8 cellular contexts compared by ENCODE assay signal in the genomic region with DNA sequence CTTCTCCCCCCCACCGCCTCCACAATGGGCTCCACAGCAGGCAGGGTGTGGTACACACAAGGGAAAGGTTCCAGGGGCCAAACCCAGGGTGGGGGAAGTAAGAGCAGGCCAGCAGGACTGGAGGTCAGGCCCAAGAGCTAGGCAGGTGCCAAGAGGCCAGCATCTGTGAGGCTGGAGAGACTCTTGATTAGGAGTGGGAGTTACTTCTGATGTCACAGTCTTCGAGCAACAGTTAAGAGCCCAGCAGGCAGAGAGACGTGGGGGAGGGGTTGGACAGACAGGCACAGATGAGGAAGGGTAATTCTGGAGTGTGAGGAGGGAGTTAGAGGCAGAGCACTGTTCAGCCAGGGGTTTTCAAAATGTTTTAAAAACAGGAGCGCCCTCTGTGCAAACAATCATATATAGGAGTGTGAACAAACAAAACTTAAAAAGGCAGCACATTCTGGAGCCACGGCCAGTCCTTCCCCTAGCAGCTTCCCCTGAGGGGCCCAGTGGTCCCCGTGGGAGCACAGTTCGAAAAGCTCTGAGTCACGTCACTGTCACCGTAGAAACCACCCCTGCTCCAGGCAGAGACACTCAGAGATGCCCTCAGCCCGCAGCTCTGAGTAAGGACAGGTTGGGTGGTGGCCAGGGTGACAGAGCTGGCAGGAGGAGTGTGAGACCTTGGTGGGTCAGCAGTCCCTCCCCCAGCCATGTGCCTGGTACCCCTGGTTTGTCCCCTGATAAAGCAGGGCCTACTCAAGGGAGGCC. TPM values are rescaled to one million over a fixed set of nuclear protein-coding genes. Genes with fewer than 3 reads are reported as not detected.
DNase-seq lines count a peak whose midpoint lies in the region; ATAC-seq, FAIRE-seq and TF ChIP-seq lines count a peak whose summit lies in the region.

No MANE protein-coding gene starts in this region.

- no peak overlapping the region for H2BK20ac ChIP-seq in H1 (ENCODE audit: low read length)

- H3K4me3 ChIP-seq in H1 (ENCODE audit: extremely low read depth in 1 of 4, insufficient read depth in 2 of 4, low read depth in 3 of 4, low read length in 4 of 4): no peak overlapping the region

- H2AFZ ChIP-seq in H1 (ENCODE audit: low read length): no peak overlapping the region

- H3K4me1 ChIP-seq in H1 (replicated peaks in 1 of 4; ENCODE audit: control insufficient read depth in 3 of 4, insufficient read depth in 4 of 4, low read length in 3 of 4): peaks cover 0 to 21% (median 13%) of the 10 kb centered on the region in 4 experiments; a peak in 6 of 7 replicates

- H4K91ac ChIP-seq in H1 (replicated peaks; ENCODE audit: insufficient read length, low read length): no peak overlapping the region

- no peak for TF ChIP-seq POLR2A in H1 (IDR thresholded peaks at IDR 0.05; ENCODE audit: control extremely low read depth in 1 of 2, low read depth in 2 of 2, low read length in 2 of 2)

- no peaks in the 10 kb centered on the region for H3K79me2 ChIP-seq in H1 (ENCODE audit: control insufficient read depth in 1 of 2, insufficient read depth in 2 of 2, low read length in 2 of 2)

- no peaks in the 10 kb centered on the region; a peak in 1 of 8 replicates for H3K36me3 ChIP-seq in H1 (ENCODE audit: control insufficient read depth in 2 of 4, insufficient read depth in 4 of 4, low read length in 3 of 4)

- H4K5ac ChIP-seq in H1 (ENCODE audit: insufficient read length, low read depth, low read length): no peak overlapping the region

- peak overlapping the region; percentile 16 for H2BK5ac ChIP-seq in H1 (ENCODE audit: low read depth, low read length)

- no peaks in the 10 kb centered on the region for H3K27me3 Mint-ChIP-seq in naive B cell

- H3K27ac Mint-ChIP-seq in naive B cell: peak overlapping the region in 5 of 6 donors; percentile 86 to 97 (median 91)

- peak; percentile 51 for ATAC-seq in HG03457 (IDR thresholded peaks at IDR 0.05; ENCODE audit: unreplicated experiment)
- ATAC-seq in naive B cell (ENCODE audit: low read depth in 2 of 2): peak; percentile 66 to 82
- no peak for ATAC-seq in HG02623 (IDR thresholded peaks at IDR 0.05; ENCODE audit: unreplicated experiment)
- ATAC-seq in GM19455 (IDR thresholded peaks at IDR 0.05; ENCODE audit: unreplicated experiment): no peak

- no peak for TF ChIP-seq EP300 in H1 (IDR thresholded peaks at IDR 0.05; ENCODE audit: borderline replicate concordance in 1 of 2, low read depth in 2 of 2, low read length in 2 of 2)

- no peaks in the 10 kb centered on the region for H3K36me3 Mint-ChIP-seq in naive B cell

- H2BK15ac ChIP-seq in H1 (ENCODE audit: low read length): peak overlapping the region; percentile 19; the same call in 1 of the 2 replicates

- no peak overlapping the region for H3K23ac ChIP-seq in H1 (ENCODE audit: insufficient read length)

- no peak overlapping the region for H3K18ac ChIP-seq in H1 (ENCODE audit: extremely low read depth, low read length)

- H3K79me1 ChIP-seq in H1 (ENCODE audit: low read depth, low read length): no peaks in the 10 kb centered on the region

- H3K27ac ChIP-seq in H1 (ENCODE audit: low read depth, low read length): peak overlapping the region; percentile 14; the same call in 1 of the 2 replicates

- H3K27me3 ChIP-seq in H1 (replicated peaks in 1 of 4; ENCODE audit: control insufficient read depth in 3 of 4, extremely low read depth in 1 of 4, insufficient read depth in 3 of 4, low read length in 3 of 4): no peaks in the 10 kb centered on the region

- H3K23me2 ChIP-seq in H1 (ENCODE audit: low read depth, low read length): no peaks in the 10 kb centered on the region

- no peak overlapping the region for H3K56ac ChIP-seq in H1 (replicated peaks; ENCODE audit: insufficient read length, low read depth, low read length)

- H4K20me1 ChIP-seq in H1 (replicated peaks in 1 of 2; ENCODE audit: control insufficient read depth in 1 of 2, insufficient read depth in 2 of 2, low read length in 2 of 2): no peaks in the 10 kb centered on the region

- no peak overlapping the region for H3K4ac ChIP-seq in H1 (replicated peaks; ENCODE audit: insufficient read length, low read depth, low read length)

- CTCF ChIA-PET in GM10248 (lab: Yijun Ruan, JAX): interaction anchor here (0.8 to 15.4 kb wide), 12 partner anchors 8 to 199 kb away, joined by 3 to 356 read pairs (median 11); no protein-coding TSS in a partner anchor
- CTCF ChIA-PET in H1 (lab: Charles Lee; ENCODE audit: partially characterized antibody): interaction anchor here (0.7 to 19.3 kb wide), 18 partner anchors 13 to 270 kb away, joined by 3 to 790 read pairs (median 19); no protein-coding TSS in a partner anchor

- no peaks in the 10 kb centered on the region for H3K9me3 Mint-ChIP-seq in naive B cell

- H2AK5ac ChIP-seq in H1 (ENCODE audit: low read depth, low read length): no peak overlapping the region

- H3K9me3 ChIP-seq in H1 (ENCODE audit: insufficient read depth in 2 of 2, low read depth in 1 of 2, low read length in 1 of 2): no peaks in the 10 kb centered on the region

- H3K4me3 Mint-ChIP-seq in naive B cell: peak overlapping the region in 3 of 8 donors; percentile 1 to 47 (median 42)

- H3K4me1 Mint-ChIP-seq in naive B cell: peaks cover 14 to 18% (median 16%) of the 10 kb centered on the region in 3 donors

- no peak overlapping the region for H3K14ac ChIP-seq in H1 (ENCODE audit: insufficient read length)

- H4K8ac ChIP-seq in H1 (ENCODE audit: extremely low read depth, insufficient read depth, low read length): no peak overlapping the region

- H3K9ac ChIP-seq in H1 (replicated peaks in 1 of 4; ENCODE audit: extremely low read depth in 1 of 4, low read depth in 3 of 4, low read length in 3 of 4): no peak overlapping the region

- no peak overlapping the region for H2BK120ac ChIP-seq in H1 (replicated peaks; ENCODE audit: low read depth, low read length)

- 73% methylated on average over 10 of the region's 10 CpGs; no CpG with 5 or more reads in 1 of the 2 experiments for WGBS in H1 (ENCODE audit: extremely low coverage in 1 of 2, insufficient coverage in 1 of 2, insufficient read length in 1 of 2, insufficient replicate concordance in 2 of 2, low coverage in 1 of 2, low lambda C conversion rate in 2 of 2, missing lambda C conversion rate in 1 of 2), 2 experiments

- POLR2A ChIA-PET in GM10248 (lab: Yijun Ruan, JAX) (no interaction called here), H1 (lab: Charles Lee; ENCODE audit: partially characterized antibody) (interaction anchor here (1.0 to 5.0 kb wide), 12 partner anchors 29 to 189 kb away, joined by 3 to 33 read pairs (median 6); partner anchors contain the start of genes SLC9A1, TENT5B and TRNP1)

- FAIRE-seq in H1 (lab: Jason Lieb, UNC): no peak

- 0 out of 2 replicates have a peak overlapping the region, but pooled peaks have one; percentile 4 for H2BK12ac ChIP-seq in H1 (ENCODE audit: low read depth, low read length)

- no peak for TF ChIP-seq RAD21 in H1 (IDR thresholded peaks at IDR 0.05 in 1 of 2, conservative IDR thresholded peaks at IDR 0.05 in 1 of 2; ENCODE audit: low read depth in 2 of 2, low read length in 2 of 2)

- no peak for TF ChIP-seq CTCF in GM10248 (IDR thresholded peaks at IDR 0.05; ENCODE audit: control extremely low read depth, extremely low read depth, low read depth, missing control alignments)
- TF ChIP-seq CTCF in H1 (IDR thresholded peaks at IDR 0.05; ENCODE audit: control extremely low read depth in 1 of 3, insufficient read depth in 1 of 3, low read depth in 1 of 3, low read length in 3 of 3): no peak

- peak; percentile 75 for DNase-seq in GM10248 (ENCODE audit: extremely low spot score)
- DNase-seq in RPMI7951 (ENCODE audit: low read depth): peak; percentile 93
- no peak for DNase-seq in H1 (ENCODE audit: low read depth in 1 of 2, low spot score in 2 of 2)
- DNase-seq in naive B cell: peak; percentile 37
- no peak for DNase-seq in mesenteric fat pad (ENCODE audit: low spot score)

- H3K4me2 ChIP-seq in H1 (ENCODE audit: insufficient read depth in 1 of 2, low read depth in 2 of 2, low read length in 2 of 2): peak overlapping the region in 1 of 2 experiments; percentile 25; a peak in 2 of 4 replicates

TF ChIP-seq in H1, 55 proteins besides CTCF, POLR2A, EP300 and RAD21:
- TF ChIP-seq TBP (IDR thresholded peaks at IDR 0.05; ENCODE audit: low read depth, low read length) (peak; percentile 32; the same call in 1 of the 2 replicates), YY1 (IDR thresholded peaks at IDR 0.05; ENCODE audit: low read depth, low read length) (no peak)

RNA-seq across cellular contexts. Expression of gene SLC9A1, which starts 55.6 kb away (rescaled TPM):
- total RNA-seq in RPMI7951 (2014; rRNA removed; shearing (Covaris generic)): 11.1 and 11.4 TPM in 2 replicates
- 25.1 and 25.5 TPM in 2 replicates for total RNA-seq in H1 (2021; fragmentation: NEBNext Ultra II Directional; extraction: Animal tissue kit (Norgen Biotek cat#: 25700))
- polyA plus RNA-seq in H1 (2011; rRNA removed): 11.3 and 17.3 TPM in 2 replicates
- 6.0 TPM for polyA plus RNA-seq in H1 (2011; cell fraction: cytosol; rRNA removed)
- polyA plus RNA-seq in H1 (2011; cell fraction: nucleus; rRNA removed): 16.9 TPM
- 17.6 to 24.0 TPM (median 21.1 TPM) in 4 replicates for polyA plus RNA-seq in H1 (2012, experiment 1 of 2)
- 16.8 TPM for polyA plus RNA-seq in H1 (2012, experiment 2 of 2)
- 37.1 TPM for polyA plus RNA-seq in H1 (2013, experiment 1 of 2)
- polyA plus RNA-seq in H1 (2013, experiment 2 of 2): 31.2 TPM
- 7.7 and 11.4 TPM in 2 replicates for polyA minus RNA-seq in H1 (2011; rRNA and poly(A)+ RNA removed)
- polyA minus RNA-seq in H1 (2011; cell fraction: cytosol; rRNA and poly(A)+ RNA removed): 11.7 TPM
- 11.3 TPM for polyA minus RNA-seq in H1 (2011; cell fraction: nucleus; rRNA and poly(A)+ RNA removed)
- 1 to 10 TPM; 3.1 to 9.3 (median 4.0) TPM for polyA plus RNA-seq in naive B cell (ENCODE audit: low read depth in 6 of 6)
- 24.4 TPM for total RNA-seq in mesenteric fat pad

Comparison
In these comparisons a context has a peak if more than half of its experiments do, and no peak if none do; other contexts are left out.
1. DNase-seq: peak in GM10248 (single experiment), RPMI7951 (single experiment) and naive B cell (single experiment); none in H1 (0 of 2) and mesenteric fat pad (single experiment).
2. ATAC-seq: peak in HG03457 (single experiment) and naive B cell (2 of 2); none in HG02623 (single experiment) and GM19455 (single experiment).